In the genomic region with DNA sequence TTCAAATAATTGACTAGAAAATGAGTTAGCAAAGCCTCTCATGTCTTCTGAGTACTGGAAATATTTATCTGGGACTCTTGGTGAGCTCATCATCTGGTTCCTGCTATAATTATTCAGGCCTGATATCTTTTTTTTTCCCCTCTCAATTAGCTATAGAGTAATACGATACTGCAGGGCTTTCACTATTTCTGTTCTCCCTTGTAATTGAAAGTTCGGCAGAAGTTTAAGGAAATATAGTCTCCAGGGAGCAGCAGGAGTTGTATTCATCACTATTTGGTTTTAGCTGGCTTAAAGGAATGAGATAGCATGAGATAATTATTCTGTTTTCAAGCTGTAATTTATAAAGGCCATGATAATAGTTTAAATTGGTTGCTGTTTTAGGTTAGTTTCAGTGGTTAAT, we compare ENCODE assay signal across 13 cellular contexts.
A peak's percentile ranks its signal among the peaks of the same experiment; 100 is the strongest.
DNase-seq lines count a peak whose midpoint lies in the region; ATAC-seq lines count a peak whose summit lies in the region.
"Had no signal": no experiment of that assay in that cellular context is flagged by ENCODE, and none has a peak within 500 bp of the region (broad histone marks: within the 10 kb centered on the region; RNA-seq: fewer than 3 reads in every experiment).

No MANE protein-coding gene starts in this region.

- CTCF ChIA-PET in activated CD8-positive, alpha-beta T cell treated with anti-CD3 and anti-CD28 coated beads, Interleukin-2, amount 10 ng/mL, durations not matched to agents 7 days and 5 days (lab: Charles Lee): no interaction called here

- H3K27ac Mint-ChIP-seq in activated CD8-positive, alpha-beta T cell treated with anti-CD3 and anti-CD28 coated beads, Interleukin-2, amount 10 ng/mL, durations not matched to agents 7 days and 5 days: no peak overlapping the region
- H3K27ac Mint-ChIP-seq: CD8-positive, alpha-beta memory T cell had no signal

- no peaks in the 10 kb centered on the region for H3K4me1 Mint-ChIP-seq in activated CD8-positive, alpha-beta T cell treated with anti-CD3 and anti-CD28 coated beads, Interleukin-2, amount 10 ng/mL, durations not matched to agents 7 days and 5 days (ENCODE audit: low read depth)
- H3K4me1 Mint-ChIP-seq: CD8-positive, alpha-beta memory T cell had no signal

- DNase-seq in NCI-H146 (lab: John Stamatoyannopoulos, UW): peak; percentile 82
- DNase-seq in NCI-H69 (lab: John Stamatoyannopoulos, UW): peak; percentile 74
- peak; percentile 15 for DNase-seq in fibroblast of gingiva (ENCODE audit: low read depth)
- peak; percentile 55 for DNase-seq in stromal cell of bone marrow (ENCODE audit: low read depth)
- DNase-seq in activated CD8-positive, alpha-beta T cell treated with anti-CD3 and anti-CD28 coated beads, Interleukin-2, amount 10 ng/mL, durations not matched to agents 7 days and 5 days: no peak
- no peak for DNase-seq in NCI-H1694 treated with DMSO at 0.1 percent for 48 hours (lab: John Stamatoyannopoulos, UW)
- DNase-seq: CD8-positive, alpha-beta memory T cell; H7; KBM-7; NCI-H2029 treated with DMSO at 0.1 percent for 48 hours; Peyer's patch; SHP77 had no signal

- H3K9me3 Mint-ChIP-seq in activated CD8-positive, alpha-beta T cell treated with anti-CD3 and anti-CD28 coated beads, Interleukin-2, amount 10 ng/mL, durations not matched to agents 7 days and 5 days (ENCODE audit: insufficient read depth): no peaks in the 10 kb centered on the region

- POLR2A ChIA-PET in activated CD8-positive, alpha-beta T cell treated with anti-CD3 and anti-CD28 coated beads, Interleukin-2, amount 10 ng/mL, durations not matched to agents 7 days and 5 days (lab: Charles Lee): no interaction called here

- H3K27me3 Mint-ChIP-seq in activated CD8-positive, alpha-beta T cell treated with anti-CD3 and anti-CD28 coated beads, Interleukin-2, amount 10 ng/mL, durations not matched to agents 7 days and 5 days (ENCODE audit: low read depth): no peaks in the 10 kb centered on the region
- H3K27me3 Mint-ChIP-seq: CD8-positive, alpha-beta memory T cell had no signal

- no peak for ATAC-seq in GM18517 (IDR thresholded peaks at IDR 0.05; ENCODE audit: unreplicated experiment)
- ATAC-seq in activated CD8-positive, alpha-beta T cell treated with anti-CD3 and anti-CD28 coated beads, Interleukin-2, amount 10 ng/mL, durations not matched to agents 7 days and 5 days: no peak

- no peaks in the 10 kb centered on the region for H3K36me3 Mint-ChIP-seq in activated CD8-positive, alpha-beta T cell treated with anti-CD3 and anti-CD28 coated beads, Interleukin-2, amount 10 ng/mL, durations not matched to agents 7 days and 5 days (ENCODE audit: low read depth)
- H3K36me3 Mint-ChIP-seq: CD8-positive, alpha-beta memory T cell had no signal

- H3K4me3 Mint-ChIP-seq in activated CD8-positive, alpha-beta T cell treated with anti-CD3 and anti-CD28 coated beads, Interleukin-2, amount 10 ng/mL, durations not matched to agents 7 days and 5 days: no peak overlapping the region
- H3K4me3 Mint-ChIP-seq: CD8-positive, alpha-beta memory T cell had no signal

Comparison
In these comparisons a context has a peak if more than half of its experiments do, and no peak if none do; other contexts are left out.
1. DNase-seq: peak in NCI-H146 (single experiment), NCI-H69 (single experiment), fibroblast of gingiva (single experiment) and stromal cell of bone marrow (single experiment); none in activated CD8-positive, alpha-beta T cell treated with anti-CD3 and anti-CD28 coated beads, Interleukin-2, amount 10 ng/mL, durations not matched to agents 7 days and 5 days (single experiment) and NCI-H1694 treated with DMSO at 0.1 percent for 48 hours (single experiment).